In genomic region chr3:30649572-30650310, GRCh38 we compare ENCODE assay signal across 8 cellular contexts. TPM values are rescaled to one million over a fixed set of nuclear protein-coding genes. Genes with fewer than 3 reads are reported as not detected.
A peak's percentile ranks its signal among the peaks of the same experiment; 100 is the strongest.
DNase-seq lines count a peak whose midpoint lies in the region; ATAC-seq and TF ChIP-seq lines count a peak whose summit lies in the region.

No MANE protein-coding gene starts in this region.

- H3K27me3 Mint-ChIP-seq in T-helper 17 cell: no peaks in the 10 kb centered on the region
- H3K27me3 Mint-ChIP-seq in type B pancreatic cell: no peaks in the 10 kb centered on the region

- H3K9me3 Mint-ChIP-seq in type B pancreatic cell: peaks cover 5% of the 10 kb centered on the region

- TF ChIP-seq CTCF in type B pancreatic cell (conservative IDR thresholded peaks at IDR 0.05): no peak

- intact Hi-C loops in left colon (cut with DNase I, micrococcal nuclease): no loop called here

- H3K27ac Mint-ChIP-seq in T-helper 17 cell: peak overlapping the region; percentile 99
- no peak overlapping the region for H3K27ac Mint-ChIP-seq in type B pancreatic cell

- DNase-seq in T-helper 17 cell (no peak), left colon (no peak), type B pancreatic cell (ENCODE audit: extremely low spot score, unreplicated experiment) (no peak), cerebellar nuclear complex (lab: John Stamatoyannopoulos, UW) (no peak)
- DNase-seq in activated CD8-positive, alpha-beta memory T cell treated with anti-CD3 and anti-CD28 coated beads for 24 hours: no peak
- DNase-seq in activated CD4-positive, alpha-beta T cell treated with anti-CD3 and anti-CD28 coated beads, Interleukin-2, amount 50 U/mL, for 1 hour: no peak

- ATAC-seq in GM18868 (IDR thresholded peaks at IDR 0.05; ENCODE audit: unreplicated experiment): peak; percentile 79
- peak; percentile 71 for ATAC-seq in HG02884 (IDR thresholded peaks at IDR 0.05; ENCODE audit: unreplicated experiment)
- no peak for ATAC-seq in T-helper 17 cell
- ATAC-seq in left colon: peak; percentile 33

- H3K36me3 Mint-ChIP-seq in T-helper 17 cell (ENCODE audit: low read depth): peaks cover 19% of the 10 kb centered on the region
- peaks cover 64% of the 10 kb centered on the region for H3K36me3 Mint-ChIP-seq in type B pancreatic cell

- H3K4me1 Mint-ChIP-seq in T-helper 17 cell (peaks cover 59% of the 10 kb centered on the region), type B pancreatic cell (ENCODE audit: unreplicated experiment) (peaks cover 9% of the 10 kb centered on the region)

- no peaks in the 10 kb centered on the region for H3K9me3 ChIP-seq in T-helper 17 cell (ENCODE audit: control insufficient read depth, low read length, poor library complexity, severe bottlenecking)

- H3K4me3 Mint-ChIP-seq in T-helper 17 cell (no peak overlapping the region), type B pancreatic cell (no peak overlapping the region)

RNA-seq across cellular contexts. Expression of gene TGFBR2, which starts 43.3 kb away (rescaled TPM):
- total RNA-seq in T-helper 17 cell (10 to 100 TPM; 58.4 to 74.5 TPM), left colon (10 to 100 TPM; 43.0 to 57.6 TPM), type B pancreatic cell (ENCODE audit: low replicate concordance) (21.8 and 26.1 TPM in 2 replicates)
